In genomic region chr6:110853754-110854477, GRCh38 we compare ENCODE assay signal across 16 cellular contexts.
"Had no signal": no experiment of that assay in that cellular context is flagged by ENCODE, and none has a peak within 500 bp of the region (broad histone marks: within the 10 kb centered on the region; RNA-seq: fewer than 3 reads in every experiment).

No MANE protein-coding gene starts in this region.

- FAIRE-seq: astrocyte, keratinocyte had no signal

- H3K27ac ChIP-seq: colonic mucosa, gastroesophageal sphincter, thoracic aorta, vagina, VCaP had no signal

- H3K4me3 Mint-ChIP-seq: activated CD4-positive, alpha-beta memory T cell treated with anti-CD3 and anti-CD28 coated beads for 36 hours; activated T-cell treated with anti-CD3 and anti-CD28 coated beads, Interleukin-2, amount 50 U/mL, for 4 hours; natural killer cell treated with Interleukin-12 subunit alpha and Interleukin-12 subunit beta and Interleukin-15 and Interleukin-18, amount 100 ng/mL, for 72 hours; stimulated activated naive CD8-positive, alpha-beta T cell treated with anti-CD3 and anti-CD28 coated beads, Interleukin-15, Interleukin-2, amounts not matched to agents 100 ng/mL and 50 ng/mL, for 24 hours; T-cell had no signal

- H3K36me3 ChIP-seq: colonic mucosa, thoracic aorta, vagina had no signal

- H3K9me3 Mint-ChIP-seq: activated CD4-positive, alpha-beta memory T cell treated with anti-CD3 and anti-CD28 coated beads for 36 hours; activated T-cell treated with anti-CD3 and anti-CD28 coated beads, Interleukin-2, amount 50 U/mL, for 4 hours; natural killer cell treated with Interleukin-12 subunit alpha and Interleukin-12 subunit beta and Interleukin-15 and Interleukin-18, amount 100 ng/mL, for 72 hours; stimulated activated naive CD8-positive, alpha-beta T cell treated with anti-CD3 and anti-CD28 coated beads, Interleukin-15, Interleukin-2, amounts not matched to agents 100 ng/mL and 50 ng/mL, for 24 hours; T-cell had no signal

- H3K27ac Mint-ChIP-seq: activated CD4-positive, alpha-beta memory T cell treated with anti-CD3 and anti-CD28 coated beads for 36 hours; natural killer cell treated with Interleukin-12 subunit alpha and Interleukin-12 subunit beta and Interleukin-15 and Interleukin-18, amount 100 ng/mL, for 72 hours; stimulated activated naive CD8-positive, alpha-beta T cell treated with anti-CD3 and anti-CD28 coated beads, Interleukin-15, Interleukin-2, amounts not matched to agents 100 ng/mL and 50 ng/mL, for 24 hours; T-cell had no signal

- H3K4me3 ChIP-seq: colonic mucosa, gastroesophageal sphincter, thoracic aorta, vagina had no signal

- DNase-seq: activated CD4-positive, alpha-beta memory T cell treated with anti-CD3 and anti-CD28 coated beads for 36 hours; activated naive CD4-positive, alpha-beta T cell treated with Interleukin-2 at 50 U/mL for 16 hours; activated T-cell treated with anti-CD3 and anti-CD28 coated beads, Interleukin-2, amount 50 U/mL, for 4 hours; caudate nucleus; colonic mucosa; occipital lobe; stimulated activated CD4-positive, alpha-beta T cell treated with anti-CD3 and anti-CD28 coated beads, Interleukin-4, amount 100 ng/mL, for 24 hours; T-cell had no signal

- H3K9me3 ChIP-seq: colonic mucosa, gastroesophageal sphincter, thoracic aorta, vagina had no signal

- H3K4me1 ChIP-seq: colonic mucosa, gastroesophageal sphincter, vagina had no signal

- H3K36me3 Mint-ChIP-seq: activated CD4-positive, alpha-beta memory T cell treated with anti-CD3 and anti-CD28 coated beads for 36 hours; natural killer cell treated with Interleukin-12 subunit alpha and Interleukin-12 subunit beta and Interleukin-15 and Interleukin-18, amount 100 ng/mL, for 72 hours; T-cell had no signal

- H3K27me3 ChIP-seq: colonic mucosa, gastroesophageal sphincter, vagina had no signal

- ATAC-seq: activated T-cell treated with anti-CD3 and anti-CD28 coated beads, Interleukin-2, amount 50 U/mL, for 4 hours; gastroesophageal sphincter; natural killer cell treated with Interleukin-12 subunit alpha and Interleukin-12 subunit beta and Interleukin-15 and Interleukin-18, amount 100 ng/mL, for 72 hours; T-cell had no signal

- H3K27me3 Mint-ChIP-seq: activated CD4-positive, alpha-beta memory T cell treated with anti-CD3 and anti-CD28 coated beads for 36 hours; natural killer cell treated with Interleukin-12 subunit alpha and Interleukin-12 subunit beta and Interleukin-15 and Interleukin-18, amount 100 ng/mL, for 72 hours; stimulated activated naive CD8-positive, alpha-beta T cell treated with anti-CD3 and anti-CD28 coated beads, Interleukin-15, Interleukin-2, amounts not matched to agents 100 ng/mL and 50 ng/mL, for 24 hours; T-cell had no signal
